Comparison of ENCODE assay signal across 9 cellular contexts in genomic region chr5:10140195-10140973, GRCh38.
A peak's percentile ranks its signal among the peaks of the same experiment; 100 is the strongest.
DNase-seq lines count a peak whose midpoint lies in the region; TF ChIP-seq lines count a peak whose summit lies in the region.
"Had no signal": no experiment of that assay in that cellular context is flagged by ENCODE, and none has a peak within 500 bp of the region (broad histone marks: within the 10 kb centered on the region; RNA-seq: fewer than 3 reads in every experiment).

No MANE protein-coding gene starts in this region.

- TF ChIP-seq CTCF in Loucy (conservative IDR thresholded peaks at IDR 0.05; ENCODE audit: low read length) (peak; percentile 30), retinal pigment epithelial cell (conservative IDR thresholded peaks at IDR 0.05; ENCODE audit: low read depth, low read length) (peak; percentile 37)

- no peaks in the 10 kb centered on the region for H3K79me2 ChIP-seq in Loucy (ENCODE audit: insufficient read depth, low read length)

- no peaks in the 10 kb centered on the region for H3K36me3 ChIP-seq in Loucy (ENCODE audit: insufficient read depth, low read length)
- H3K36me3 ChIP-seq: thoracic aorta had no signal

- no peak overlapping the region for H3K9ac ChIP-seq in Loucy (ENCODE audit: low read depth, low read length, poor library complexity, severe bottlenecking)

- no peaks in the 10 kb centered on the region for H3K4me1 ChIP-seq in Loucy (ENCODE audit: insufficient read depth, low read length, poor library complexity, severe bottlenecking)

- DNase-seq in GM04504 (ENCODE audit: low read depth) (peak; percentile 24), dermis blood vessel endothelial cell (peak; percentile 11), retinal pigment epithelial cell (ENCODE audit: low read depth) (no peak), NCI-H1092 (lab: John Stamatoyannopoulos, UW) (no peak)
- DNase-seq in activated T-cell treated with anti-CD3 and anti-CD28 coated beads, Interleukin-2, amount 50 U/mL, for 48 hours = no peak
- DNase-seq in effector CD8-positive, alpha-beta T cell (lab: John Stamatoyannopoulos, UW) = no peak
- DNase-seq: NCI-H446 treated with DMSO at 0.1 percent for 48 hours had no signal

- H4K20me1 ChIP-seq in Loucy (ENCODE audit: insufficient read depth, low read length, poor library complexity, severe bottlenecking) = no peaks in the 10 kb centered on the region

- H3K4me2 ChIP-seq in Loucy (ENCODE audit: low read depth, low read length, poor library complexity, severe bottlenecking) = no peak overlapping the region

- H3K9me2 ChIP-seq in Loucy (replicated peaks; ENCODE audit: low read depth, low read length) = no peaks in the 10 kb centered on the region

- no peak overlapping the region for H3K4me3 ChIP-seq in Loucy (ENCODE audit: low read length, poor library complexity, severe bottlenecking)
- H3K4me3 ChIP-seq in retinal pigment epithelial cell (ENCODE audit: low read length) = no peak overlapping the region
- H3K4me3 ChIP-seq: thoracic aorta had no signal

- H3K27me3 ChIP-seq in Loucy (ENCODE audit: insufficient read depth, low read length, poor library complexity, severe bottlenecking) = no peaks in the 10 kb centered on the region

- H2AFZ ChIP-seq in Loucy (ENCODE audit: low read length) = no peak overlapping the region

- H3F3A ChIP-seq in Loucy (ENCODE audit: low read depth) = no peaks in the 10 kb centered on the region

- H3K9me3 ChIP-seq in Loucy (ENCODE audit: insufficient read depth, low read depth, low read length) = no peaks in the 10 kb centered on the region
- H3K9me3 ChIP-seq: thoracic aorta had no signal

Comparison
In these comparisons a context has a peak if more than half of its experiments do, and no peak if none do; other contexts are left out.
1. DNase-seq: peak in GM04504 (single experiment) and dermis blood vessel endothelial cell (single experiment); none in retinal pigment epithelial cell (single experiment), activated T-cell treated with anti-CD3 and anti-CD28 coated beads, Interleukin-2, amount 50 U/mL, for 48 hours (0 of 2), NCI-H1092 (single experiment) and effector CD8-positive, alpha-beta T cell (single experiment).